ENCODE assay signal across 1 cellular context in the genomic region with DNA sequence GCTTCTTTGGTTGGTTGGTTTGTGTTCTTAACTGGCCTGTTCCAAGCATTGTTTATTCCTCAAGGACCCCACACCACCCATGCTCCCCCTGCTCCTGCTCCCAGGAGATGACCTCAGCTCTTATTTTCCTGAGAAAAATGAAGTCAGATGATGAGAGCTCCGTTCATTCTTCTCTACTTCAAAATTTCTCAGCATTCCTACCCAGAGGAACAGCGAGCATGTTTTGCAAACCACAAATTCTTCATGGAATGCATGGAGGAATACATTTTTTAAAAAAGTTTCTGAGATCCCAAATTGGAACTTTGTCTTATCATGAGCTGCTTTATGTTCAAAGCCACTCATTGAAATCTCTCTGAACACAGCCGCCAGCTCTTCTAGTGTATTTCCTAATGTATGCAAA.
TF ChIP-seq lines count a peak whose summit lies in the region.

No MANE protein-coding gene starts in this region.

TF ChIP-seq in H1, 55 proteins besides CTCF, POLR2A, EP300 and RAD21 (continued from another document):
- TF ChIP-seq KDM5A (IDR thresholded peaks at IDR 0.05; ENCODE audit: low read length) (no peak), CTBP2 (IDR thresholded peaks at IDR 0.05; ENCODE audit: borderline replicate concordance, insufficient read depth, insufficient read length, low read length) (no peak), CHD1 (IDR thresholded peaks at IDR 0.05; ENCODE audit: low read depth, low read length) (no peak), MAFK (IDR thresholded peaks at IDR 0.05; ENCODE audit: low read depth, low read length) (no peak), CBX8 (IDR thresholded peaks at IDR 0.05; ENCODE audit: borderline replicate concordance, low read depth, low read length) (no peak), EZH2 (IDR thresholded peaks at IDR 0.05; ENCODE audit: low read depth, low read length, severe bottlenecking) (no peak), FOSL1 (IDR thresholded peaks at IDR 0.05; ENCODE audit: insufficient read depth, low read depth, low read length) (no peak), YY1 (IDR thresholded peaks at IDR 0.05; ENCODE audit: low read depth, low read length) (no peak), KDM4A (IDR thresholded peaks at IDR 0.05; ENCODE audit: low read depth, low read length, severe bottlenecking) (no peak), KDM1A (IDR thresholded peaks at IDR 0.05; ENCODE audit: borderline replicate concordance, low read length) (no peak), SP4 (IDR thresholded peaks at IDR 0.05; ENCODE audit: low read length) (no peak), SAP30 (IDR thresholded peaks at IDR 0.05; ENCODE audit: insufficient read depth, insufficient replicate concordance, low read length) (no peak)
- TF ChIP-seq, protein P1, sequence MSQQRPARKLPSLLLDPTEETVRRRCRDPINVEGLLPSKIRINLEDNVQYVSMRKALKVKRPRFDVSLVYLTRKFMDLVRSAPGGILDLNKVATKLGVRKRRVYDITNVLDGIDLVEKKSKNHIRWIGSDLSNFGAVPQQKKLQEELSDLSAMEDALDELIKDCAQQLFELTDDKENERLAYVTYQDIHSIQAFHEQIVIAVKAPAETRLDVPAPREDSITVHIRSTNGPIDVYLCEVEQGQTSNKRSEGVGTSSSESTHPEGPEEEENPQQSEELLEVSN (IDR thresholded peaks at IDR 0.05), result no peak
- TF ChIP-seq, protein P2, sequence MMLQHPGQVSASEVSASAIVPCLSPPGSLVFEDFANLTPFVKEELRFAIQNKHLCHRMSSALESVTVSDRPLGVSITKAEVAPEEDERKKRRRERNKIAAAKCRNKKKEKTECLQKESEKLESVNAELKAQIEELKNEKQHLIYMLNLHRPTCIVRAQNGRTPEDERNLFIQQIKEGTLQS (IDR thresholded peaks at IDR 0.05; ENCODE audit: insufficient read depth, low read depth, low read length), result no peak
- TF ChIP-seq, protein P3, sequence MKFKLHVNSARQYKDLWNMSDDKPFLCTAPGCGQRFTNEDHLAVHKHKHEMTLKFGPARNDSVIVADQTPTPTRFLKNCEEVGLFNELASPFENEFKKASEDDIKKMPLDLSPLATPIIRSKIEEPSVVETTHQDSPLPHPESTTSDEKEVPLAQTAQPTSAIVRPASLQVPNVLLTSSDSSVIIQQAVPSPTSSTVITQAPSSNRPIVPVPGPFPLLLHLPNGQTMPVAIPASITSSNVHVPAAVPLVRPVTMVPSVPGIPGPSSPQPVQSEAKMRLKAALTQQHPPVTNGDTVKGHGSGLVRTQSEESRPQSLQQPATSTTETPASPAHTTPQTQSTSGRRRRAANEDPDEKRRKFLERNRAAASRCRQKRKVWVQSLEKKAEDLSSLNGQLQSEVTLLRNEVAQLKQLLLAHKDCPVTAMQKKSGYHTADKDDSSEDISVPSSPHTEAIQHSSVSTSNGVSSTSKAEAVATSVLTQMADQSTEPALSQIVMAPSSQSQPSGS (IDR thresholded peaks at IDR 0.05; ENCODE audit: low read length), result no peak
